In the genomic region with DNA sequence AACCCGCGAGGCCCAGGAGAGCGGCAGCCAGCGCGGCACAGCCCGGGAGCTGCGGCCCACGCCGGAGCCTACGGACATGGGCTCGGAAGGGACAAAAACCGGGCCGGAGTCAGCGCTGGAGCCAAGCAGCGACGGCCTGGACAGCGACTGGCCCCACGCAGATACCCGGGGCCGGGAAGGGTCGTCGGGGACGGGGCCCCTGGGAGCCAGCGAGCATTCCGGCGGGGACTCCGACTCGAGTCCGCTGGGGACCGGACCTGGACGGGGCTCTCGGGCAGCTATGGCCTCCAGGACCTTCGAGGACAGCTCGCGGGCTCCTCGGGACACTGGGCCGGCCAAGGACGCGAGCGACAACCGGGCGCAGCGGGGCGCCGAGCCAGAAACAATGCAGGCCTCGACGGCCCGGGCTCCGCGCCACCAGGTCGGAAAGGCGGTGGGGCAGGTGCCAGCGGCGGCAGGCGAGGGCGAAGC, we compare ENCODE assay signal across 1 cellular context.
TF ChIP-seq lines count a peak whose summit lies in the region.

No MANE protein-coding gene starts in this region.

TF ChIP-seq in HepG2, 621 proteins besides CTCF, POLR2A, EP300 and RAD21 (continued from another document and continues in another):
- TF ChIP-seq, protein P1, sequence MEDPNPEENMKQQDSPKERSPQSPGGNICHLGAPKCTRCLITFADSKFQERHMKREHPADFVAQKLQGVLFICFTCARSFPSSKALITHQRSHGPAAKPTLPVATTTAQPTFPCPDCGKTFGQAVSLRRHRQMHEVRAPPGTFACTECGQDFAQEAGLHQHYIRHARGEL (CRISPR knock-in tag; IDR thresholded peaks at IDR 0.05) = 0 out of 2 replicates have a peak, but pooled peaks have one; percentile 50
- TF ChIP-seq, protein P2, sequence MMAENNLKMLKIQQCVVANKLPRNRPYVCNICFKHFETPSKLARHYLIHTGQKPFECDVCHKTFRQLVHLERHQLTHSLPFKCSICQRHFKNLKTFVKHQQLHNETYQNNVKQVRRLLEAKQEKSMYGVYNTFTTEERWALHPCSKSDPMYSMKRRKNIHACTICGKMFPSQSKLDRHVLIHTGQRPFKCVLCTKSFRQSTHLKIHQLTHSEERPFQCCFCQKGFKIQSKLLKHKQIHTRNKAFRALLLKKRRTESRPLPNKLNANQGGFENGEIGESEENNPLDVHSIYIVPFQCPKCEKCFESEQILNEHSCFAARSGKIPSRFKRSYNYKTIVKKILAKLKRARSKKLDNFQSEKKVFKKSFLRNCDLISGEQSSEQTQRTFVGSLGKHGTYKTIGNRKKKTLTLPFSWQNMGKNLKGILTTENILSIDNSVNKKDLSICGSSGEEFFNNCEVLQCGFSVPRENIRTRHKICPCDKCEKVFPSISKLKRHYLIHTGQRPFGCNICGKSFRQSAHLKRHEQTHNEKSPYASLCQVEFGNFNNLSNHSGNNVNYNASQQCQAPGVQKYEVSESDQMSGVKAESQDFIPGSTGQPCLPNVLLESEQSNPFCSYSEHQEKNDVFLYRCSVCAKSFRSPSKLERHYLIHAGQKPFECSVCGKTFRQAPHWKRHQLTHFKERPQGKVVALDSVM (CRISPR knock-in tag; IDR thresholded peaks at IDR 0.05) = no peak
- TF ChIP-seq RBM39 (IDR thresholded peaks at IDR 0.05; ENCODE audit: low read depth, low read length, poor library complexity, severe bottlenecking) (peak; percentile 28), HNRNPLL (IDR thresholded peaks at IDR 0.05; ENCODE audit: low read depth, low read length, poor library complexity, severe bottlenecking) (no peak), KLF12 (CRISPR knock-in tag; IDR thresholded peaks at IDR 0.05; ENCODE audit: borderline replicate concordance) (no peak), ISL2 (CRISPR knock-in tag; IDR thresholded peaks at IDR 0.05) (no peak), BRD4 (CRISPR knock-in tag; IDR thresholded peaks at IDR 0.05) (no peak), ZNF431 (CRISPR knock-in tag; IDR thresholded peaks at IDR 0.05; ENCODE audit: borderline replicate concordance, low read depth) (no peak), DPF2 (CRISPR knock-in tag; IDR thresholded peaks at IDR 0.05; ENCODE audit: borderline replicate concordance, low read depth) (no peak), ZNF713 (CRISPR knock-in tag; IDR thresholded peaks at IDR 0.05) (no peak), MYC (CRISPR knock-in tag; IDR thresholded peaks at IDR 0.05; ENCODE audit: borderline replicate concordance) (no peak), SSRP1 (CRISPR knock-in tag; IDR thresholded peaks at IDR 0.05) (no peak), ZMAT3 (CRISPR knock-in tag; conservative IDR thresholded peaks at IDR 0.05) (no peak), ZNF225 (CRISPR knock-in tag; IDR thresholded peaks at IDR 0.05) (0 out of 2 replicates have a peak, but pooled peaks have one; percentile 23), ZNF790 (CRISPR knock-in tag; IDR thresholded peaks at IDR 0.05; ENCODE audit: borderline replicate concordance) (no peak), TARDBP (CRISPR knock-in tag; IDR thresholded peaks at IDR 0.05) (no peak)
- TF ChIP-seq, protein P3, sequence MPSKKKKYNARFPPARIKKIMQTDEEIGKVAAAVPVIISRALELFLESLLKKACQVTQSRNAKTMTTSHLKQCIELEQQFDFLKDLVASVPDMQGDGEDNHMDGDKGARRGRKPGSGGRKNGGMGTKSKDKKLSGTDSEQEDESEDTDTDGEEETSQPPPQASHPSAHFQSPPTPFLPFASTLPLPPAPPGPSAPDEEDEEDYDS (CRISPR knock-in tag; IDR thresholded peaks at IDR 0.05) = no peak
- TF ChIP-seq, protein P4, sequence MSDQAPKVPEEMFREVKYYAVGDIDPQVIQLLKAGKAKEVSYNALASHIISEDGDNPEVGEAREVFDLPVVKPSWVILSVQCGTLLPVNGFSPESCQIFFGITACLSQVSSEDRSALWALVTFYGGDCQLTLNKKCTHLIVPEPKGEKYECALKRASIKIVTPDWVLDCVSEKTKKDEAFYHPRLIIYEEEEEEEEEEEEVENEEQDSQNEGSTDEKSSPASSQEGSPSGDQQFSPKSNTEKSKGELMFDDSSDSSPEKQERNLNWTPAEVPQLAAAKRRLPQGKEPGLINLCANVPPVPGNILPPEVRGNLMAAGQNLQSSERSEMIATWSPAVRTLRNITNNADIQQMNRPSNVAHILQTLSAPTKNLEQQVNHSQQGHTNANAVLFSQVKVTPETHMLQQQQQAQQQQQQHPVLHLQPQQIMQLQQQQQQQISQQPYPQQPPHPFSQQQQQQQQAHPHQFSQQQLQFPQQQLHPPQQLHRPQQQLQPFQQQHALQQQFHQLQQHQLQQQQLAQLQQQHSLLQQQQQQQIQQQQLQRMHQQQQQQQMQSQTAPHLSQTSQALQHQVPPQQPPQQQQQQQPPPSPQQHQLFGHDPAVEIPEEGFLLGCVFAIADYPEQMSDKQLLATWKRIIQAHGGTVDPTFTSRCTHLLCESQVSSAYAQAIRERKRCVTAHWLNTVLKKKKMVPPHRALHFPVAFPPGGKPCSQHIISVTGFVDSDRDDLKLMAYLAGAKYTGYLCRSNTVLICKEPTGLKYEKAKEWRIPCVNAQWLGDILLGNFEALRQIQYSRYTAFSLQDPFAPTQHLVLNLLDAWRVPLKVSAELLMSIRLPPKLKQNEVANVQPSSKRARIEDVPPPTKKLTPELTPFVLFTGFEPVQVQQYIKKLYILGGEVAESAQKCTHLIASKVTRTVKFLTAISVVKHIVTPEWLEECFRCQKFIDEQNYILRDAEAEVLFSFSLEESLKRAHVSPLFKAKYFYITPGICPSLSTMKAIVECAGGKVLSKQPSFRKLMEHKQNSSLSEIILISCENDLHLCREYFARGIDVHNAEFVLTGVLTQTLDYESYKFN (CRISPR knock-in tag; conservative IDR thresholded peaks at IDR 0.05) = no peak
- TF ChIP-seq, protein P5, sequence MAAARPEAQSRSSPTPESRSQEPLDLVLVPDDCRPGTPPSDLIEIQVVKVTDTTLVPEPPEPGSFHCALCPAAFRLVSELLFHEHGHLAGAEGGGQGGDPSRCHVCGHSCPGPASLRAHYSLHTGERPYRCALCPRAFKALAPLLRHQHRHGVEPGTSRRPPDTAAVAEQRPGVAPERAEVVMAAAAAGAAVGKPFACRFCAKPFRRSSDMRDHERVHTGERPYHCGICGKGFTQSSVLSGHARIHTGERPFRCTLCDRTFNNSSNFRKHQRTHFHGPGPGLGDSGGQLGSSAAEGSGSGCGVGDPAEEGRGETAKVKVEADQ (CRISPR knock-in tag; IDR thresholded peaks at IDR 0.05; ENCODE audit: borderline replicate concordance) = no peak
- TF ChIP-seq, protein P6, sequence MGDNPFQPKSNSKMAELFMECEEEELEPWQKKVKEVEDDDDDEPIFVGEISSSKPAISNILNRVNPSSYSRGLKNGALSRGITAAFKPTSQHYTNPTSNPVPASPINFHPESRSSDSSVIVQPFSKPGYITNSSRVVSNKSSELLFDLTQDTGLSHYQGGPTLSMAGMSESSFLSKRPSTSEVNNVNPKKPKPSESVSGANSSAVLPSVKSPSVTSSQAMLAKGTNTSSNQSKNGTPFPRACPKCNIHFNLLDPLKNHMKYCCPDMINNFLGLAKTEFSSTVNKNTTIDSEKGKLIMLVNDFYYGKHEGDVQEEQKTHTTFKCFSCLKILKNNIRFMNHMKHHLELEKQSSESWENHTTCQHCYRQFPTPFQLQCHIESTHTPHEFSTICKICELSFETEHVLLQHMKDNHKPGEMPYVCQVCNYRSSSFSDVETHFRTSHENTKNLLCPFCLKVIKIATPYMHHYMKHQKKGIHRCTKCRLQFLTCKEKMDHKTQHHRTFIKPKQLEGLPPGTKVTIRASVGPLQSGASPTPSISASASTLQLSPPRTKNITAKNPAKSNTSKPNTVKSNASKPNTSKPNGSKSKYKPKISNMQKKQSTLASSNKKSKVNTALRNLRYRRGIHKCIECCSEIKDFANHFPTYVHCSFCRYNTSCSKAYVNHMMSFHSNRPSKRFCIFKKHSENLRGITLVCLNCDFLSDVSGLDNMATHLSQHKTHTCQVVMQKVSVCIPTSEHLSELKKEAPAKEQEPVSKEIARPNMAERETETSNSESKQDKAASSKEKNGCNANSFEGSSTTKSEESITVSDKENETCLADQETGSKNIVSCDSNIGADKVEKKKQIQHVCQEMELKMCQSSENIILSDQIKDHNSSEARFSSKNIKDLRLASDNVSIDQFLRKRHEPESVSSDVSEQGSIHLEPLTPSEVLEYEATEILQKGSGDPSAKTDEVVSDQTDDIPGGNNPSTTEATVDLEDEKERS (CRISPR knock-in tag; IDR thresholded peaks at IDR 0.05) = no peak
- TF ChIP-seq, protein P7, sequence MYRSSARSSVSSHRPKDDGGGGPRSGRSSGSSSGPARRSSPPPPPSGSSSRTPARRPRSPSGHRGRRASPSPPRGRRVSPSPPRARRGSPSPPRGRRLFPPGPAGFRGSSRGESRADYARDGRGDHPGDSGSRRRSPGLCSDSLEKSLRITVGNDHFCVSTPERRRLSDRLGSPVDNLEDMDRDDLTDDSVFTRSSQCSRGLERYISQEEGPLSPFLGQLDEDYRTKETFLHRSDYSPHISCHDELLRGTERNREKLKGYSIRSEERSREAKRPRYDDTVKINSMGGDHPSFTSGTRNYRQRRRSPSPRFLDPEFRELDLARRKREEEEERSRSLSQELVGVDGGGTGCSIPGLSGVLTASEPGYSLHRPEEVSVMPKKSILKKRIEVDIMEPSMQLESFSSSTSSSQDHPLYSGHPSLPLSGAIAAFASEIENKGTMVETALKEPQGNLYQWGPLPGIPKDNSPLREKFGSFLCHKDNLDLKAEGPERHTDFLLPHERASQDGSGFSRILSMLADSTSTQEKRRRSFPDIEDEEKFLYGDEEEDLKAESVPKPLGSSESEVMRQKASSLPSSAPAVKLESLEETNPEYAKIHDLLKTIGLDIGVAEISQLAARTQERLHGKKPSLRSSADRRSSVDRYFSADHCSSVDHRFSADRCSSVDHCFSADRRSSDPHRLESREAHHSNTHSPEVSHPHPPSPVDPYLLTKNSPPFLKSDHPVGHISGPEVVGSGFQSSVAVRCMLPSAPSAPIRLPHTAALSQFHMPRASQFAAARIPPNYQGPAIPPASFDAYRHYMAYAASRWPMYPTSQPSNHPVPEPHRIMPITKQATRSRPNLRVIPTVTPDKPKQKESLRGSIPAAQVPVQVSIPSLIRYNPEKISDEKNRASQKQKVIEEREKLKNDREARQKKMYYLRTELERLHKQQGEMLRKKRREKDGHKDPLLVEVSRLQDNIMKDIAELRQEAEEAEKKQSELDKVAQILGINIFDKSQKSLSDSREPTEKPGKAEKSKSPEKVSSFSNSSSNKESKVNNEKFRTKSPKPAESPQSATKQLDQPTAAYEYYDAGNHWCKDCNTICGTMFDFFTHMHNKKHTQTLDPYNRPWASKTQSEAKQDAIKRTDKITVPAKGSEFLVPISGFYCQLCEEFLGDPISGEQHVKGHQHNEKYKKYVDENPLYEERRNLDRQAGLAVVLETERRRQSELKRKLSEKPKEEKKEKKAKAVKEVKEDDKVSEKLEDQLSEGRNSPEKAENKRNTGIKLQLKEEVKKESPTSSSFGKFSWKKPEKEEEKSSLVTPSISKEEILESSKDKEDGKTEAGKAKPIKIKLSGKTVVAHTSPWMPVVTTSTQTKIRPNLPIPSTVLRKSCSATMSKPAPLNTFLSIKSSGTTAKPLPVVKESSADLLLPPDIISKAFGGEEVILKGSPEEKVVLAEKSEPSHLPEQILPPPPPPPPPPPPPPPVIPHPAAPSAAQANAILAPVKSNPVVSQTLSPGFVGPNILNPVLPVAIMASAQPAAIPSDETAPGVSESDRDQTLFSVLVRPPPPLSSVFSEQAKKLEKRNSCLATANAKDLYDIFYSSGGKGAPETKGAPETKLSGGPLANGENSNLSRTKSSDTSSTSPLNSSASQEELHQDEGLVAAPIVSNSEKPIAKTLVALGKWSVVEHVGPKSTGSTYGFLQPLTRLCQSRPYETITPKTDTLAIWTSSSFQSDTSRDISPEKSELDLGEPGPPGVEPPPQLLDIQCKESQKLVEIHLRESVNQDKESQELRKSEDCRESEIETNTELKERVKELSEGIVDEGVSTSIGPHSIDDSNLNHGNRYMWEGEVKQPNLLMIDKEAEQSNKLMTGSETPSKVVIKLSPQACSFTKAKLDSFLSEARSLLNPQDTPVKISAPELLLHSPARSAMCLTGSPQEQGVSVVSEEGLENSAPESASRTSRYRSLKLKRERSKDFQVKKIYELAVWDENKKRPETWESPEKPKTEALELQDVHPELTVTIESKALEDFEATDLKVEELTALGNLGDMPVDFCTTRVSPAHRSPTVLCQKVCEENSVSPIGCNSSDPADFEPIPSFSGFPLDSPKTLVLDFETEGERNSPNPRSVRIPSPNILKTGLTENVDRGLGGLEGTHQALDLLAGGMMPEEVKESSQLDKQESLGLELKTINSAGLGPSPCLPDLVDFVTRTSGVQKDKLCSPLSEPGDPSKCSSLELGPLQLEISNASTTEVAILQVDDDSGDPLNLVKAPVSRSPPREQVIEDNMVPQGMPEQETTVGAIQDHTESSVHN (CRISPR knock-in tag; IDR thresholded peaks at IDR 0.05) = no peak
- TF ChIP-seq, protein P8, sequence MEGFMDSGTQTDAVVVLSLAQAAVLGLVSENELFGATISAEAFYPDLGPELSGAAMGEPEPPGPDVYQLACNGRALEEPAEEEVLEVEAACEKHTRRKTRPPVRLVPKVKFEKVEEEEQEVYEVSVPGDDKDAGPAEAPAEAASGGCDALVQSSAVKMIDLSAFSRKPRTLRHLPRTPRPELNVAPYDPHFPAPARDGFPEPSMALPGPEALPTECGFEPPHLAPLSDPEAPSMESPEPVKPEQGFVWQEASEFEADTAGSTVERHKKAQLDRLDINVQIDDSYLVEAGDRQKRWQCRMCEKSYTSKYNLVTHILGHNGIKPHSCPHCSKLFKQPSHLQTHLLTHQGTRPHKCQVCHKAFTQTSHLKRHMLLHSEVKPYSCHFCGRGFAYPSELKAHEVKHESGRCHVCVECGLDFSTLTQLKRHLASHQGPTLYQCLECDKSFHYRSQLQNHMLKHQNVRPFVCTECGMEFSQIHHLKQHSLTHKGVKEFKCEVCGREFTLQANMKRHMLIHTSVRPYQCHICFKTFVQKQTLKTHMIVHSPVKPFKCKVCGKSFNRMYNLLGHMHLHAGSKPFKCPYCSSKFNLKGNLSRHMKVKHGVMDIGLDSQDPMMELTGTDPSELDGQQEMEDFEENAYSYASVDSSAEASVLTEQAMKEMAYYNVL (CRISPR knock-in tag; IDR thresholded peaks at IDR 0.05; ENCODE audit: borderline replicate concordance) = peak; percentile 22; the same call in 1 of the 2 replicates
- TF ChIP-seq, protein P9, sequence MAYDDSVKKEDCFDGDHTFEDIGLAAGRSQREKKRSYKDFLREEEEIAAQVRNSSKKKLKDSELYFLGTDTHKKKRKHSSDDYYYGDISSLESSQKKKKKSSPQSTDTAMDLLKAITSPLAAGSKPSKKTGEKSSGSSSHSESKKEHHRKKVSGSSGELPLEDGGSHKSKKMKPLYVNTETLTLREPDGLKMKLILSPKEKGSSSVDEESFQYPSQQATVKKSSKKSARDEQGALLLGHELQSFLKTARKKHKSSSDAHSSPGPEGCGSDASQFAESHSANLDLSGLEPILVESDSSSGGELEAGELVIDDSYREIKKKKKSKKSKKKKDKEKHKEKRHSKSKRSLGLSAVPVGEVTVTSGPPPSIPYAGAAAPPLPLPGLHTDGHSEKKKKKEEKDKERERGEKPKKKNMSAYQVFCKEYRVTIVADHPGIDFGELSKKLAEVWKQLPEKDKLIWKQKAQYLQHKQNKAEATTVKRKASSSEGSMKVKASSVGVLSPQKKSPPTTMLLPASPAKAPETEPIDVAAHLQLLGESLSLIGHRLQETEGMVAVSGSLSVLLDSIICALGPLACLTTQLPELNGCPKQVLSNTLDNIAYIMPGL (CRISPR knock-in tag; IDR thresholded peaks at IDR 0.05; ENCODE audit: borderline replicate concordance in 1 of 2, low read depth in 1 of 2) = no peak
- TF ChIP-seq, protein P10, sequence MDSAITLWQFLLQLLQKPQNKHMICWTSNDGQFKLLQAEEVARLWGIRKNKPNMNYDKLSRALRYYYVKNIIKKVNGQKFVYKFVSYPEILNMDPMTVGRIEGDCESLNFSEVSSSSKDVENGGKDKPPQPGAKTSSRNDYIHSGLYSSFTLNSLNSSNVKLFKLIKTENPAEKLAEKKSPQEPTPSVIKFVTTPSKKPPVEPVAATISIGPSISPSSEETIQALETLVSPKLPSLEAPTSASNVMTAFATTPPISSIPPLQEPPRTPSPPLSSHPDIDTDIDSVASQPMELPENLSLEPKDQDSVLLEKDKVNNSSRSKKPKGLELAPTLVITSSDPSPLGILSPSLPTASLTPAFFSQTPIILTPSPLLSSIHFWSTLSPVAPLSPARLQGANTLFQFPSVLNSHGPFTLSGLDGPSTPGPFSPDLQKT (CRISPR knock-in tag; IDR thresholded peaks at IDR 0.05; ENCODE audit: borderline replicate concordance) = no peak; the same call in 1 of the 2 replicates
